ENCODE assay signal across 7 cellular contexts in genomic region chr3:20054549-20054987, GRCh38. TPM values are rescaled to one million over a fixed set of nuclear protein-coding genes. Genes with fewer than 3 reads are reported as not detected.
A peak's percentile ranks its signal among the peaks of the same experiment; 100 is the strongest.
DNase-seq lines count a peak whose midpoint lies in the region; ATAC-seq and TF ChIP-seq lines count a peak whose summit lies in the region.

No MANE protein-coding gene starts in this region.

- no peaks in the 10 kb centered on the region for H3K9me3 ChIP-seq in esophagus squamous epithelium
- H3K9me3 ChIP-seq in skeletal muscle satellite cell (replicated peaks; ENCODE audit: low read length), result no peaks in the 10 kb centered on the region
- H3K9me3 ChIP-seq in neuronal stem cell (replicated peaks in 1 of 2; ENCODE audit: control insufficient read depth in 2 of 2, insufficient read depth in 1 of 2, low read depth in 1 of 2, low read length in 2 of 2), result no peaks in the 10 kb centered on the region

- H2BK120ac ChIP-seq in neuronal stem cell (ENCODE audit: low read depth, low read length), result no peak overlapping the region

- WGBS in esophagus squamous epithelium, 2 donors, result 14% methylated on average over 3 to 4 of the region's 4 CpGs
- no CpG with 5 or more reads among the region's 4 CpGs for WGBS in neuronal stem cell (ENCODE audit: extremely low coverage in 2 of 2, insufficient read length in 2 of 2, insufficient replicate concordance in 1 of 2), 2 donors

- H3K23ac ChIP-seq in neuronal stem cell (ENCODE audit: low read depth, low read length, poor library complexity), result no peak overlapping the region

- H3K36me3 ChIP-seq in esophagus squamous epithelium (no peaks in the 10 kb centered on the region), skeletal muscle satellite cell (ENCODE audit: insufficient read depth, low read length) (no peaks in the 10 kb centered on the region), neuronal stem cell (replicated peaks in 1 of 2; ENCODE audit: control insufficient read depth in 2 of 2, insufficient read depth in 2 of 2, low read length in 2 of 2) (no peaks in the 10 kb centered on the region)

- intact Hi-C loops in esophagus squamous epithelium (cut with DNase I), result no loop called here

- no peak overlapping the region for H3K4ac ChIP-seq in neuronal stem cell (ENCODE audit: low read length)

- H2BK12ac ChIP-seq in neuronal stem cell (ENCODE audit: low read length), result no peak overlapping the region

- H3K4me1 ChIP-seq in esophagus squamous epithelium (peaks cover 48 to 90% (median 48%) of the 10 kb centered on the region in 3 donors), skeletal muscle satellite cell (ENCODE audit: control insufficient read depth, insufficient read depth, low read length) (peaks cover 41% of the 10 kb centered on the region), neuronal stem cell (ENCODE audit: control insufficient read depth in 2 of 2, insufficient read depth in 1 of 2, low read depth in 1 of 2, low read length in 2 of 2) (peaks cover 0 to 2% of the 10 kb centered on the region in 2 donors)

- H3K9ac ChIP-seq in skeletal muscle satellite cell (ENCODE audit: low read depth, low read length) (peak overlapping the region; percentile 1), neuronal stem cell (ENCODE audit: low read depth, low read length, poor library complexity) (no peak overlapping the region)

- peak overlapping the region; percentile 32 for H3K4me2 ChIP-seq in skeletal muscle satellite cell (ENCODE audit: low read length)
- no peak overlapping the region for H3K4me2 ChIP-seq in neuronal stem cell (ENCODE audit: insufficient read depth, low read length, poor library complexity, severe bottlenecking)

- no peak overlapping the region for H2AK5ac ChIP-seq in neuronal stem cell (ENCODE audit: low read depth, low read length)

- H3K4me3 ChIP-seq in esophagus squamous epithelium (no peak overlapping the region), skeletal muscle satellite cell (ENCODE audit: low read length) (no peak overlapping the region), neuronal stem cell (ENCODE audit: low read length in 2 of 2) (no peak overlapping the region)

- no peak overlapping the region for H4K8ac ChIP-seq in neuronal stem cell (ENCODE audit: low read depth, low read length)

- H3K14ac ChIP-seq in neuronal stem cell (ENCODE audit: low read length), result no peak overlapping the region

- peak overlapping the region; percentile 78 to 91 (median 84) for H3K27ac ChIP-seq in esophagus squamous epithelium
- H3K27ac ChIP-seq in neuronal stem cell (replicated peaks; ENCODE audit: low read length), result no peak overlapping the region

- no peak overlapping the region for H4K91ac ChIP-seq in neuronal stem cell (ENCODE audit: low read depth, low read length, poor library complexity)

- no peak for TF ChIP-seq CTCF in esophagus squamous epithelium (IDR thresholded peaks at IDR 0.05)

- H2BK15ac ChIP-seq in neuronal stem cell (ENCODE audit: low read length), result no peak overlapping the region

- H3K27me3 ChIP-seq in esophagus squamous epithelium, result no peaks in the 10 kb centered on the region
- H3K27me3 ChIP-seq in skeletal muscle satellite cell (ENCODE audit: control insufficient read depth, insufficient read depth, low read length), result no peaks in the 10 kb centered on the region
- no peaks in the 10 kb centered on the region for H3K27me3 ChIP-seq in neuronal stem cell (ENCODE audit: control insufficient read depth in 3 of 3, insufficient read depth in 3 of 3, low read depth in 1 of 3, low read length in 3 of 3)

- H2BK5ac ChIP-seq in neuronal stem cell (ENCODE audit: low read length), result no peak overlapping the region

- no peak overlapping the region for H2AFZ ChIP-seq in neuronal stem cell (ENCODE audit: low read length)

- no peak for TF ChIP-seq POLR2A in esophagus squamous epithelium (IDR thresholded peaks at IDR 0.05)

- peak; percentile 76 for DNase-seq in NCI-H446 treated with DMSO at 0.1 percent for 48 hours (lab: John Stamatoyannopoulos, UW)
- peak in 2 of 3 experiments; percentile 38 to 40 for DNase-seq in activated CD8-positive, alpha-beta memory T cell treated with anti-CD3 and anti-CD28 coated beads for 48 hours (ENCODE audit: low read depth in 2 of 3, low spot score in 2 of 3)
- DNase-seq in esophagus squamous epithelium (lab: John Stamatoyannopoulos, UW), result peak; percentile 2
- DNase-seq in neuronal stem cell (ENCODE audit: low spot score), result no peak

- H3K79me1 ChIP-seq in neuronal stem cell (ENCODE audit: low read depth, low read length), result peaks cover 2% of the 10 kb centered on the region

- H3K18ac ChIP-seq in neuronal stem cell (ENCODE audit: low read length), result no peak overlapping the region

- ATAC-seq in GM18867 (IDR thresholded peaks at IDR 0.05; ENCODE audit: unreplicated experiment) (peak; percentile 85), HG02885 (IDR thresholded peaks at IDR 0.05; ENCODE audit: poor library complexity, unreplicated experiment) (peak; percentile 70)

RNA-seq across cellular contexts. Expression of gene KAT2B, which starts 14.3 kb away (rescaled TPM):
- 10 to 100 TPM; 20.0 to 27.1 (median 23.8) TPM for total RNA-seq in esophagus squamous epithelium
- total RNA-seq in skeletal muscle satellite cell (2012; rRNA removed), result 7.1 and 7.9 TPM in 2 replicates
- 7.6 TPM for polyA plus RNA-seq in neuronal stem cell (2013, experiment 1 of 2)
- 7.5 TPM for polyA plus RNA-seq in neuronal stem cell (2013, experiment 2 of 2)

RNA-seq across cellular contexts. Expression of gene PP2D1, which starts 42.5 kb away (rescaled TPM):
- total RNA-seq in esophagus squamous epithelium, result not detected
- not detected in 2 replicates for total RNA-seq in skeletal muscle satellite cell (2012; rRNA removed)
- not detected for polyA plus RNA-seq in neuronal stem cell (2013, experiment 1 of 2)
- polyA plus RNA-seq in neuronal stem cell (2013, experiment 2 of 2), result not detected
